1 cellular context compared by ENCODE assay signal in the genomic region with DNA sequence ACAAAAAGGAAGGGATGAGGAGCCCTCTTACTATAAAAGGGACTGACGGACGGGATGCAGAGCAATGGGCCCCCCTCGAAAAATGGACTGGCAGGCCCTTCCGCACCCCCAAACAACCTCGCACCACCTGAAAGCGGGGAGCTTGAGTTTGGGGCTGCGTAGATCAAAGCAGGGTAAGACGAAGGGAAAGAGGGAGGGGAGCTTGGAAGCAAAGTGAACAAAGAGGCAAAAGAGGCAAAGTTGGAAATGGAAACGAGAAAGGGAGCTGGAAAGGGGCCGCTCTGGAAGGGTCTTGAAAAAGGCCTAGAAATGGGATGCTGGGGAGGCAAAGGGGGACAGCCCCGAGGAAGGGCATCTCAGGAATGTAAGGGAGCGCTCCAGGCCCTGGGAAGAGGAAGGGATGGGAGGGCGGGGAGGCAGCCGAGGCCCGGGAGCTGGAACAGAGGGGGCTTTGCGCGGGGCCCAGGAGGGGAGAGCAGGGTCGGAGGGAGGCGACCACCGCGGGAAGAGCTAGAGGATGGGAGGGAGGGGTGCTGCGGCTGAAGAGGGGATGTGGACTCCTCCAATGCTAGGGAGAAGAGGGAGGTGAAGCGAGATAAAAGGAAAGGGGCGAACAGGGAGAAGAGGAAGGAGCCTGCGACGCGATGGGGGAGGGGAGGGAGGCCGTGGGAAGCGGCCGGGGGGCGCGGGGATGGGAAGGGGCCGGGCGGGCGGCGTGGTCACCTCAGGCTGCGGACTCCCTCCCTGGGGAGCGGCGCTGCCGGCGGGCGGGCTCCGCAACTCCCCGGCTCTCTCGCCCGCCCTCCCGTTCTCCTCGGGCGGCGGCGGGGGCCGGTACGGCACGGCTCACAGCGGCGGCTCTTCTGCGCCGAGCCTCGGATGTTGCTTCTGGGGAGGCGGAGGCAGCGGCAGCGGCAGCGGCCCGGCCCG.
TF ChIP-seq lines count a peak whose summit lies in the region.

No MANE protein-coding gene starts in this region.

TF ChIP-seq in Ishikawa, 13 proteins besides CTCF, POLR2A, EP300 and RAD21 (continued from another document):
- TF ChIP-seq, protein P1, sequence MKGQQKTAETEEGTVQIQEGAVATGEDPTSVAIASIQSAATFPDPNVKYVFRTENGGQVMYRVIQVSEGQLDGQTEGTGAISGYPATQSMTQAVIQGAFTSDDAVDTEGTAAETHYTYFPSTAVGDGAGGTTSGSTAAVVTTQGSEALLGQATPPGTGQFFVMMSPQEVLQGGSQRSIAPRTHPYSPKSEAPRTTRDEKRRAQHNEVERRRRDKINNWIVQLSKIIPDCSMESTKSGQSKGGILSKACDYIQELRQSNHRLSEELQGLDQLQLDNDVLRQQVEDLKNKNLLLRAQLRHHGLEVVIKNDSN (IDR thresholded peaks at IDR 0.05) = no peak
- TF ChIP-seq NFIC (IDR thresholded peaks at IDR 0.05) = no peak
- TF ChIP-seq TAF1 (IDR thresholded peaks at IDR 0.05; ENCODE audit: low read depth) = no peak
